In genomic region chr17:79815836-79816371, GRCh38 we compare ENCODE assay signal across 1 cellular context.
TF ChIP-seq lines count a peak whose summit lies in the region.

No MANE protein-coding gene starts in this region.

TF ChIP-seq in endothelial cell of umbilical vein, 7 proteins besides CTCF, POLR2A, EP300 and RAD21:
- TF ChIP-seq EZH2 (IDR thresholded peaks at IDR 0.05; ENCODE audit: borderline replicate concordance, low read depth, low read length, severe bottlenecking) (peak; percentile 5), JUN (IDR thresholded peaks at IDR 0.05; ENCODE audit: borderline replicate concordance, insufficient read depth, insufficient read length, low read depth) (no peak)
